Comparison of ENCODE assay signal across 28 cellular contexts in the genomic region with DNA sequence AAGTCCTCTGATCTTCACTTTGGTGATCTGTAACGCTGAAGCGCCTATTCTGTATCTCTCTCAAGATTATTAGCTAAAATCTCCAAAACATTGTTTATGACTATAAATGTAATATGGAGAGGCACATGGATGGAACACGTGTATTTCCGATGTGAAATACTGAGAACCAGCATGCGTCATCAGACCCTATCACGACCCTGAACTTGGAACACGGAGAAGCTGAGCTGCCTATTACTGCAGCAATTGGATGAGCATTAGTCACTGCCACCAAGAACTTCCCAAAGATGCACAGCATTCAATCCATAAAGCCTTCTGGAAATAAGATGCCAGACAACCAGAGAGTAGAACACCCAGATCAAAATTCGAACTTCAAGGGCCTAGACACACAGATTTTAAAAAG.
"Had no signal": no experiment of that assay in that cellular context is flagged by ENCODE, and none has a peak within 500 bp of the region (broad histone marks: within the 10 kb centered on the region; RNA-seq: fewer than 3 reads in every experiment).

No MANE protein-coding gene starts in this region.

- H3K4me2 ChIP-seq: neural progenitor cell had no signal

- H3K9ac ChIP-seq: neural progenitor cell, parathyroid adenoma had no signal

- H3K27me3 ChIP-seq: neural progenitor cell, ovary, right lobe of liver, sigmoid colon, suprapubic skin, thyroid gland, tibial nerve, upper lobe of left lung, vagina had no signal

- H3K4me1 ChIP-seq: neural progenitor cell, psoas muscle, right lobe of liver, suprapubic skin, tibial nerve, upper lobe of left lung, vagina had no signal

- H3K27me3 Mint-ChIP-seq: progenitor cell of endocrine pancreas; stimulated activated memory B cell treated with anti-CD40 and anti-IgM and Interleukin-4, amounts not matched to agents 10 μg/mL and 1 μg/mL and 100 μg/mL, for 72 hours; stimulated activated naive CD8-positive, alpha-beta T cell treated with anti-CD3 and anti-CD28 coated beads, Interleukin-15, amount 100 ng/mL, for 72 hours had no signal

- H3K4me3 ChIP-seq: neural progenitor cell, ovary, psoas muscle, right lobe of liver, sigmoid colon, suprapubic skin, thoracic aorta, thyroid gland, tibial nerve, upper lobe of left lung, vagina had no signal

- ATAC-seq: natural killer cell; psoas muscle; right cardiac atrium; stimulated activated memory B cell treated with anti-CD40 and anti-IgM and Interleukin-4, amounts not matched to agents 10 μg/mL and 1 μg/mL and 100 μg/mL, for 72 hours; stimulated activated naive CD8-positive, alpha-beta T cell treated with anti-CD3 and anti-CD28 coated beads, Interleukin-15, amount 100 ng/mL, for 72 hours; stimulated activated naive CD8-positive, alpha-beta T cell treated with anti-CD3 and anti-CD28 coated beads, Interleukin-15, Interleukin-2, amounts not matched to agents 100 U/mL and 50 U/mL, for 24 hours had no signal

- H3K27ac Mint-ChIP-seq: natural killer cell; nephron; neural progenitor cell; progenitor cell of endocrine pancreas; stimulated activated memory B cell treated with anti-CD40 and anti-IgM and Interleukin-4, amounts not matched to agents 10 μg/mL and 1 μg/mL and 100 μg/mL, for 72 hours; stimulated activated naive CD8-positive, alpha-beta T cell treated with anti-CD3 and anti-CD28 coated beads, Interleukin-15, amount 100 ng/mL, for 72 hours had no signal

- H3K9me3 ChIP-seq: ovary, psoas muscle, right lobe of liver, sigmoid colon, suprapubic skin, thoracic aorta, thyroid gland, tibial nerve, upper lobe of left lung, vagina had no signal

- H3K4me1 Mint-ChIP-seq: natural killer cell; nephron; neural progenitor cell; stimulated activated memory B cell treated with anti-CD40 and anti-IgM and Interleukin-4, amounts not matched to agents 10 μg/mL and 1 μg/mL and 100 μg/mL, for 72 hours; stimulated activated naive CD8-positive, alpha-beta T cell treated with anti-CD3 and anti-CD28 coated beads, Interleukin-15, amount 100 ng/mL, for 72 hours had no signal

- H3K9me3 Mint-ChIP-seq: natural killer cell; nephron; neural progenitor cell; stimulated activated memory B cell treated with anti-CD40 and anti-IgM and Interleukin-4, amounts not matched to agents 10 μg/mL and 1 μg/mL and 100 μg/mL, for 72 hours; stimulated activated naive CD8-positive, alpha-beta T cell treated with anti-CD3 and anti-CD28 coated beads, Interleukin-15, amount 100 ng/mL, for 72 hours had no signal

- H3K4me3 Mint-ChIP-seq: natural killer cell; nephron; neural progenitor cell; stimulated activated memory B cell treated with anti-CD40 and anti-IgM and Interleukin-4, amounts not matched to agents 10 μg/mL and 1 μg/mL and 100 μg/mL, for 72 hours; stimulated activated naive CD8-positive, alpha-beta T cell treated with anti-CD3 and anti-CD28 coated beads, Interleukin-15, amount 100 ng/mL, for 72 hours had no signal

- H3K27ac ChIP-seq: neural progenitor cell, ovary, parathyroid adenoma, psoas muscle, right lobe of liver, sigmoid colon, suprapubic skin, thoracic aorta, tibial nerve, upper lobe of left lung, vagina had no signal

- H3K36me3 ChIP-seq: ovary, right lobe of liver, sigmoid colon, thoracic aorta, thyroid gland, upper lobe of left lung, vagina had no signal

- H3K36me3 Mint-ChIP-seq: natural killer cell had no signal

- DNase-seq: natural killer cell; occipital lobe; ovary; psoas muscle; right cardiac atrium; right lobe of liver; sigmoid colon; small intestine; stimulated activated CD4-positive, alpha-beta T cell treated with anti-CD3 and anti-CD28 coated beads, Interleukin-12 subunit alpha, Interleukin-12 subunit beta, amount 100 ng/mL, for 4 hours; stimulated activated CD4-positive, alpha-beta T cell treated with anti-CD3 and anti-CD28 coated beads, Interleukin-1b, Interleukin-23, amount 100 ng/mL, for 48 hours; stimulated activated CD4-positive, alpha-beta T cell treated with anti-CD3 and anti-CD28 coated beads, Interleukin-4, amount 100 ng/mL, for 1 hour; stimulated activated CD4-positive, alpha-beta T cell treated with anti-CD3 and anti-CD28 coated beads, Interleukin-4, amount 100 ng/mL, for 4 hours; stimulated activated CD8-positive, alpha-beta memory T cell treated with anti-CD3 and anti-CD28 coated beads, Interleukin-4, amount 100 ng/mL, for 48 hours; stimulated activated naive CD4-positive, alpha-beta T cell; stimulated activated naive CD8-positive, alpha-beta T cell treated with anti-CD3 and anti-CD28 coated beads, Interleukin-15, amount 100 ng/mL, for 72 hours; stimulated activated naive CD8-positive, alpha-beta T cell treated with anti-CD3 and anti-CD28 coated beads, Interleukin-15, Interleukin-2, amounts not matched to agents 100 U/mL and 50 U/mL, for 24 hours; thyroid gland; trophoblast cell; upper lobe of left lung had no signal

- H2AFZ ChIP-seq: neural progenitor cell, parathyroid adenoma had no signal
